Comparison of ENCODE assay signal across 1 cellular context in the genomic region with DNA sequence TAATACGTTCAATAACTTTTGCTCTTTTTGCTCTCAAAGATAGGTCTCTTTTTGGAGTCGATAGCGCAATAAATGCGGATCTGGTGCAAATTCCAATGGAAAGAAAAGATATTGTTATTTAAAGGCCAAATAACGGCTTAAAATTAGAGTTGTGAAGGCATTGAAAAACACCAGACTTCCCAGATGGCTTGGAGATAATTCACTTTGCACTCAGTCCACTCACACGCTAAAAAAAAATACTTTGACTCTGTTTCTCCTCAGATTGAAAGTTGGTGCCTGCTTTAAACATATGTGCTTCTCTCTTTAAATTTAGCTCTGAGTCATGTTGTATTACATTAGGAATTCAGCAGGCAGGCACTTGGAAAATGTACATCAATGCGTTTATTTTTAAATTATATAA.
A peak's percentile ranks its signal among the peaks of the same experiment; 100 is the strongest.
TF ChIP-seq lines count a peak whose summit lies in the region.

No MANE protein-coding gene starts in this region.

TF ChIP-seq in SK-N-SH, 30 proteins besides CTCF, POLR2A, EP300 and RAD21 (continued from another document):
- TF ChIP-seq, protein P1, sequence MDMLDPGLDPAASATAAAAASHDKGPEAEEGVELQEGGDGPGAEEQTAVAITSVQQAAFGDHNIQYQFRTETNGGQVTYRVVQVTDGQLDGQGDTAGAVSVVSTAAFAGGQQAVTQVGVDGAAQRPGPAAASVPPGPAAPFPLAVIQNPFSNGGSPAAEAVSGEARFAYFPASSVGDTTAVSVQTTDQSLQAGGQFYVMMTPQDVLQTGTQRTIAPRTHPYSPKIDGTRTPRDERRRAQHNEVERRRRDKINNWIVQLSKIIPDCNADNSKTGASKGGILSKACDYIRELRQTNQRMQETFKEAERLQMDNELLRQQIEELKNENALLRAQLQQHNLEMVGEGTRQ (IDR thresholded peaks at IDR 0.05; ENCODE audit: borderline replicate concordance, low read depth, low read length): no peak
- TF ChIP-seq EZH2phosphoT487 (IDR thresholded peaks at IDR 0.05; ENCODE audit: borderline replicate concordance, low read depth) (no peak), RXRA (IDR thresholded peaks at IDR 0.05; ENCODE audit: borderline replicate concordance, low read depth) (no peak), RCOR1 (IDR thresholded peaks at IDR 0.05; ENCODE audit: low read length) (peak; percentile 70), POLR2AphosphoS5 (IDR thresholded peaks at IDR 0.05; ENCODE audit: low read depth, low read length) (no peak), FOSL2 (IDR thresholded peaks at IDR 0.05; ENCODE audit: borderline replicate concordance, low read depth) (no peak), USF1 (IDR thresholded peaks at IDR 0.05; ENCODE audit: borderline replicate concordance, low read depth) (no peak), JUND (IDR thresholded peaks at IDR 0.05) (no peak), MXI1 (IDR thresholded peaks at IDR 0.05; ENCODE audit: low read depth, low read length) (no peak), MEF2A (IDR thresholded peaks at IDR 0.05; ENCODE audit: borderline replicate concordance, low read depth) (no peak), ELF1 (IDR thresholded peaks at IDR 0.05) (no peak), FOXJ3 (CRISPR knock-in tag; IDR thresholded peaks at IDR 0.05) (no peak), TCF12 (IDR thresholded peaks at IDR 0.05) (peak; percentile 44), YY1 (IDR thresholded peaks at IDR 0.05; ENCODE audit: low read depth) (no peak), GATA2 (CRISPR knock-in tag; IDR thresholded peaks at IDR 0.05) (peak; percentile 39; the same call in 1 of the 2 replicates)
- TF ChIP-seq, protein P2, sequence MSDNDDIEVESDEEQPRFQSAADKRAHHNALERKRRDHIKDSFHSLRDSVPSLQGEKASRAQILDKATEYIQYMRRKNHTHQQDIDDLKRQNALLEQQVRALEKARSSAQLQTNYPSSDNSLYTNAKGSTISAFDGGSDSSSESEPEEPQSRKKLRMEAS (IDR thresholded peaks at IDR 0.05; ENCODE audit: low read depth): no peak
- TF ChIP-seq, protein P3, sequence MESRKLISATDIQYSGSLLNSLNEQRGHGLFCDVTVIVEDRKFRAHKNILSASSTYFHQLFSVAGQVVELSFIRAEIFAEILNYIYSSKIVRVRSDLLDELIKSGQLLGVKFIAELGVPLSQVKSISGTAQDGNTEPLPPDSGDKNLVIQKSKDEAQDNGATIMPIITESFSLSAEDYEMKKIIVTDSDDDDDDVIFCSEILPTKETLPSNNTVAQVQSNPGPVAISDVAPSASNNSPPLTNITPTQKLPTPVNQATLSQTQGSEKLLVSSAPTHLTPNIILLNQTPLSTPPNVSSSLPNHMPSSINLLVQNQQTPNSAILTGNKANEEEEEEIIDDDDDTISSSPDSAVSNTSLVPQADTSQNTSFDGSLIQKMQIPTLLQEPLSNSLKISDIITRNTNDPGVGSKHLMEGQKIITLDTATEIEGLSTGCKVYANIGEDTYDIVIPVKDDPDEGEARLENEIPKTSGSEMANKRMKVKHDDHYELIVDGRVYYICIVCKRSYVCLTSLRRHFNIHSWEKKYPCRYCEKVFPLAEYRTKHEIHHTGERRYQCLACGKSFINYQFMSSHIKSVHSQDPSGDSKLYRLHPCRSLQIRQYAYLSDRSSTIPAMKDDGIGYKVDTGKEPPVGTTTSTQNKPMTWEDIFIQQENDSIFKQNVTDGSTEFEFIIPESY (IDR thresholded peaks at IDR 0.05; ENCODE audit: borderline replicate concordance, low read depth): no peak
